Comparison of ENCODE assay signal across 13 cellular contexts in genomic region chr16:30372037-30372712, GRCh38. TPM values are rescaled to one million over a fixed set of nuclear protein-coding genes. Genes with fewer than 3 reads are reported as not detected.
DNase-seq lines count a peak whose midpoint lies in the region; ATAC-seq and TF ChIP-seq lines count a peak whose summit lies in the region.
"Had no signal": no experiment of that assay in that cellular context is flagged by ENCODE, and none has a peak within 500 bp of the region (broad histone marks: within the 10 kb centered on the region; RNA-seq: fewer than 3 reads in every experiment).

No MANE protein-coding gene starts in this region.

- peaks cover 0 to 7% of the 10 kb centered on the region in 2 experiments; a peak in 1 of 3 replicates for H3K36me3 ChIP-seq in HEK293 (ENCODE audit: control insufficient read depth in 2 of 2, insufficient read depth in 1 of 2, low read length in 2 of 2)
- H3K36me3 ChIP-seq: esophagus squamous epithelium had no signal

- POLR2A ChIA-PET in HEK293 (lab: Yijun Ruan, JAX): interaction anchor here (1.1 to 4.2 kb wide), 6 partner anchors 8 to 37 kb away, joined by 3 to 60 read pairs (median 10); partner anchors contain the start of genes CD2BP2 and SEPTIN1
- POLR2A ChIA-PET in naive thymus-derived CD8-positive, alpha-beta T cell (lab: Charles Lee): interaction anchor here (0.9 to 5.9 kb wide), 12 partner anchors 11 to 276 kb away, joined by 3 to 58 read pairs (median 12); partner anchors contain the start of genes CD2BP2, CORO1A, SEPTIN1 and YPEL3

- H3K27ac Mint-ChIP-seq in CD14-positive monocyte: peak overlapping the region in 6 of 7 donors; percentile 25 to 98 (median 95)
- peak overlapping the region; percentile 97 for H3K27ac Mint-ChIP-seq in activated naive CD8-positive, alpha-beta T cell treated with anti-CD3 and anti-CD28 coated beads, Interleukin-2, amount 50 U/mL, for 24 hours
- H3K27ac Mint-ChIP-seq in naive thymus-derived CD8-positive, alpha-beta T cell: peak overlapping the region; percentile 77 to 97 (median 93)
- H3K27ac Mint-ChIP-seq in chondrocyte (ENCODE audit: unreplicated experiment): no peak overlapping the region

- H3K4me1 ChIP-seq in HEK293 (ENCODE audit: control insufficient read depth, insufficient read depth, low read length): peaks cover 7% of the 10 kb centered on the region

- H3K27me3 Mint-ChIP-seq in CD14-positive monocyte (ENCODE audit: low read depth in 3 of 3) (peaks cover 0 to 6% (median 0%) of the 10 kb centered on the region in 3 donors), chondrocyte (ENCODE audit: low read depth) (no peaks in the 10 kb centered on the region)
- peaks cover 4% of the 10 kb centered on the region for H3K27me3 Mint-ChIP-seq in activated naive CD8-positive, alpha-beta T cell treated with anti-CD3 and anti-CD28 coated beads, Interleukin-2, amount 50 U/mL, for 24 hours
- H3K27me3 Mint-ChIP-seq in naive thymus-derived CD8-positive, alpha-beta T cell: no peaks in the 10 kb centered on the region

- no peak for ATAC-seq in activated naive CD8-positive, alpha-beta T cell treated with anti-CD3 and anti-CD28 coated beads, Interleukin-2, amount 50 U/mL, for 24 hours
- ATAC-seq in naive thymus-derived CD8-positive, alpha-beta T cell: no peak
- ATAC-seq in omental fat pad (ENCODE audit: low FRiP score): no peak

- H3K27ac ChIP-seq in HEK293 (ENCODE audit: extremely low read depth, low read depth, low read length): peak overlapping the region; percentile 13; the same call in 1 of the 2 replicates

- H3K9me3 Mint-ChIP-seq in CD14-positive monocyte: peaks cover 0 to 5% (median 0%) of the 10 kb centered on the region in 7 donors
- H3K9me3 Mint-ChIP-seq in activated naive CD8-positive, alpha-beta T cell treated with anti-CD3 and anti-CD28 coated beads, Interleukin-2, amount 50 U/mL, for 24 hours: no peaks in the 10 kb centered on the region
- no peaks in the 10 kb centered on the region for H3K9me3 Mint-ChIP-seq in naive thymus-derived CD8-positive, alpha-beta T cell
- no peaks in the 10 kb centered on the region for H3K9me3 Mint-ChIP-seq in chondrocyte (ENCODE audit: low read depth)

- CTCF ChIA-PET in HEK293 (lab: Yijun Ruan, JAX): interaction anchor here (0.6 to 2.1 kb wide), 6 partner anchors 12 to 678 kb away, joined by 3 to 18 read pairs (median 6); partner anchors contain the start of genes ALDOA, DCTPP1 and ZNF48

- H3K36me3 Mint-ChIP-seq in CD14-positive monocyte (peaks cover 0 to 3% of the 10 kb centered on the region in 2 donors), chondrocyte (ENCODE audit: low read depth) (no peaks in the 10 kb centered on the region)
- H3K36me3 Mint-ChIP-seq in activated naive CD8-positive, alpha-beta T cell treated with anti-CD3 and anti-CD28 coated beads, Interleukin-2, amount 50 U/mL, for 24 hours (ENCODE audit: low read depth): peaks cover 10% of the 10 kb centered on the region
- H3K36me3 Mint-ChIP-seq in naive thymus-derived CD8-positive, alpha-beta T cell: peaks cover 0 to 2% (median 0%) of the 10 kb centered on the region in 3 donors

- TF ChIP-seq CTCF in CD14-positive monocyte (IDR thresholded peaks at IDR 0.05): no peak
- TF ChIP-seq CTCF in HEK293 (tag by site-specific recombination; IDR thresholded peaks at IDR 0.05): no peak
- TF ChIP-seq CTCF in chondrocyte (IDR thresholded peaks at IDR 0.05): no peak
- TF ChIP-seq CTCF in omental fat pad (IDR thresholded peaks at IDR 0.05): no peak

- peaks cover 35% of the 10 kb centered on the region for H3K4me1 Mint-ChIP-seq in CD14-positive monocyte
- peaks cover 35% of the 10 kb centered on the region for H3K4me1 Mint-ChIP-seq in activated naive CD8-positive, alpha-beta T cell treated with anti-CD3 and anti-CD28 coated beads, Interleukin-2, amount 50 U/mL, for 24 hours
- H3K4me1 Mint-ChIP-seq in naive thymus-derived CD8-positive, alpha-beta T cell: peaks cover 25 to 55% (median 44%) of the 10 kb centered on the region in 4 donors
- peaks cover 31% of the 10 kb centered on the region for H3K4me1 Mint-ChIP-seq in chondrocyte (ENCODE audit: low read depth)

- intact Hi-C loops in CD14-positive monocyte (cut with micrococcal nuclease): loop anchor here (10.0 kb wide), 2 partner anchors 283 to 343 kb away; partner anchors contain the start of genes FBRS (in 1 of the 2) and PRR14 (in 1 of the 2)
- intact Hi-C loops in posterior vena cava (cut with DNase I): no loop called here

- DNase-seq in CD14-positive monocyte (ENCODE audit: low spot score) (no peak), posterior vena cava (ENCODE audit: low spot score) (no peak), chondrocyte (ENCODE audit: low spot score) (no peak), omental fat pad (ENCODE audit: low spot score) (no peak), DMS153 treated with DMSO at 0.1 percent for 48 hours (lab: John Stamatoyannopoulos, UW; ENCODE audit: unreplicated experiment) (no peak)
- no peak for DNase-seq in activated naive CD8-positive, alpha-beta T cell treated with anti-CD3 and anti-CD28 coated beads, Interleukin-2, amount 50 U/mL, for 24 hours
- DNase-seq in naive thymus-derived CD8-positive, alpha-beta T cell: no peak
- DNase-seq: amniotic stem cell, esophagus squamous epithelium, KG1, kidney glomerular epithelial cell, NCI-H524 treated with DMSO at 0.1 percent for 48 hours had no signal

- no peaks in the 10 kb centered on the region for H3K9me3 ChIP-seq in HEK293 (ENCODE audit: control insufficient read depth, insufficient read depth, low read depth, low read length)
- H3K9me3 ChIP-seq: esophagus squamous epithelium had no signal

- peak overlapping the region in 1 of 2 donors; percentile 31 for H3K4me3 Mint-ChIP-seq in CD14-positive monocyte
- H3K4me3 Mint-ChIP-seq in activated naive CD8-positive, alpha-beta T cell treated with anti-CD3 and anti-CD28 coated beads, Interleukin-2, amount 50 U/mL, for 24 hours: peak overlapping the region; percentile 84
- H3K4me3 Mint-ChIP-seq in naive thymus-derived CD8-positive, alpha-beta T cell: peak overlapping the region; percentile 70 to 89 (median 80)
- H3K4me3 Mint-ChIP-seq in chondrocyte (ENCODE audit: unreplicated experiment): no peak overlapping the region

- no peak overlapping the region for H3K4me3 ChIP-seq in HEK293 (ENCODE audit: low read depth, low read length)

TF ChIP-seq in HEK293, 187 proteins besides CTCF, POLR2A, EP300 and RAD21:
- TF ChIP-seq YY2 (tag by site-specific recombination; IDR thresholded peaks at IDR 0.05): no peak
- TF ChIP-seq ZNF600 (tag by site-specific recombination; IDR thresholded peaks at IDR 0.05): peak; percentile 47; the same call in 1 of the 2 replicates
- TF ChIP-seq KLF9 (tag by site-specific recombination; IDR thresholded peaks at IDR 0.05; ENCODE audit: low read depth): 0 out of 2 replicates have a peak, but pooled peaks have one; percentile 12
- peak; percentile 91 for TF ChIP-seq SCRT2 (tag by site-specific recombination; IDR thresholded peaks at IDR 0.05)

RNA-seq across cellular contexts. Expression of gene TBC1D10B, which starts 1.9 kb away (rescaled TPM):
- 10 to 100 TPM; 12.2 to 13.8 TPM for polyA plus RNA-seq in CD14-positive monocyte
- 10 to 100 TPM; 32.9 to 36.9 TPM for total RNA-seq in naive thymus-derived CD8-positive, alpha-beta T cell
- 10 to 100 TPM in 1 of 3 donors, 1 to 10 TPM in 2; 6.6 to 10.5 (median 7.3) TPM for polyA plus RNA-seq in naive thymus-derived CD8-positive, alpha-beta T cell
- total RNA-seq in posterior vena cava (10 to 100 TPM; 27.8 to 29.8 TPM), chondrocyte (43.3 to 48.6 TPM (median 44.2 TPM) in 3 replicates), omental fat pad (10 to 100 TPM; 19.0 to 28.6 (median 26.7) TPM)

RNA-seq across cellular contexts. Expression of gene MYL11, which starts 2.4 kb away (rescaled TPM):
- 1 to 10 TPM; 1.6 to 1.9 TPM for polyA plus RNA-seq in CD14-positive monocyte
- total RNA-seq in naive thymus-derived CD8-positive, alpha-beta T cell: 1 to 10 TPM in 1 of 2 experiments, not detected in 1; 1.9 TPM
- polyA plus RNA-seq in naive thymus-derived CD8-positive, alpha-beta T cell: 1 to 10 TPM in 2 of 3 donors, not detected in 1; 1.1 to 4.2 TPM
- total RNA-seq in posterior vena cava (not detected), chondrocyte (0.82 to 2.2 TPM (median 1.4 TPM) in 3 replicates), omental fat pad (not detected)
- total RNA-seq: esophagus squamous epithelium had no signal

RNA-seq across cellular contexts. Expression of gene SEPTIN1, which starts 10.2 kb away (rescaled TPM):
- under 1 TPM; 0.49 to 0.60 TPM for polyA plus RNA-seq in CD14-positive monocyte
- total RNA-seq in naive thymus-derived CD8-positive, alpha-beta T cell: 100 to 1,000 TPM; 216 to 222 TPM
- 100 to 1,000 TPM; 178 to 249 (median 242) TPM for polyA plus RNA-seq in naive thymus-derived CD8-positive, alpha-beta T cell
- 1 to 10 TPM; 1.6 to 3.0 TPM for total RNA-seq in posterior vena cava
- 0.85 to 1.7 TPM (median 1.3 TPM) in 3 replicates for total RNA-seq in chondrocyte
- total RNA-seq in omental fat pad: 1 to 10 TPM in 3 of 4 donors, under 1 TPM in 1; 0.93 to 2.6 (median 2.4) TPM

RNA-seq across cellular contexts. Expression of gene CD2BP2, which starts 17.1 kb away (rescaled TPM):
- polyA plus RNA-seq in CD14-positive monocyte: 10 to 100 TPM; 31.0 to 31.8 TPM
- 10 to 100 TPM; 62.9 to 66.8 TPM for total RNA-seq in naive thymus-derived CD8-positive, alpha-beta T cell
- 10 to 100 TPM; 20.6 to 21.9 (median 21.7) TPM for polyA plus RNA-seq in naive thymus-derived CD8-positive, alpha-beta T cell
- total RNA-seq in posterior vena cava (10 to 100 TPM; 47.9 to 54.2 TPM), chondrocyte (53.2 to 61.0 TPM (median 55.8 TPM) in 3 replicates), omental fat pad (10 to 100 TPM; 27.3 to 39.9 (median 35.4) TPM)

RNA-seq across cellular contexts. Expression of gene ZNF48, which starts 23.0 kb away (rescaled TPM):
- 1 to 10 TPM in 1 of 2 donors, under 1 TPM in 1; 0.67 to 1.4 TPM for polyA plus RNA-seq in CD14-positive monocyte
- total RNA-seq in naive thymus-derived CD8-positive, alpha-beta T cell: 10 to 100 TPM; 12.7 to 14.3 TPM
- polyA plus RNA-seq in naive thymus-derived CD8-positive, alpha-beta T cell: 10 to 100 TPM in 1 of 3 donors, 1 to 10 TPM in 2; 6.1 to 11.7 (median 7.5) TPM
- total RNA-seq in posterior vena cava (1 to 10 TPM; 6.2 to 6.5 TPM), chondrocyte (10.6 to 11.8 TPM (median 10.8 TPM) in 3 replicates), omental fat pad (1 to 10 TPM; 3.4 to 5.4 (median 4.9) TPM)

Comparison
In these comparisons a context has a peak if more than half of its experiments do, and no peak if none do; other contexts are left out.
1. RNA of gene SEPTIN1, which starts 10.2 kb away (total RNA-seq): 216 to 222 TPM in naive thymus-derived CD8-positive, alpha-beta T cell; 1.6 to 3.0 TPM in posterior vena cava, 0.93 to 2.6 TPM in omental fat pad and 0.85 to 1.7 TPM in chondrocyte; every median in the first group is over 10 times any median in the second.
2. intact Hi-C loops: an anchor here in CD14-positive monocyte (10.0 kb wide); none called in posterior vena cava.